Comparison of ENCODE assay signal across 18 cellular contexts in the genomic region with DNA sequence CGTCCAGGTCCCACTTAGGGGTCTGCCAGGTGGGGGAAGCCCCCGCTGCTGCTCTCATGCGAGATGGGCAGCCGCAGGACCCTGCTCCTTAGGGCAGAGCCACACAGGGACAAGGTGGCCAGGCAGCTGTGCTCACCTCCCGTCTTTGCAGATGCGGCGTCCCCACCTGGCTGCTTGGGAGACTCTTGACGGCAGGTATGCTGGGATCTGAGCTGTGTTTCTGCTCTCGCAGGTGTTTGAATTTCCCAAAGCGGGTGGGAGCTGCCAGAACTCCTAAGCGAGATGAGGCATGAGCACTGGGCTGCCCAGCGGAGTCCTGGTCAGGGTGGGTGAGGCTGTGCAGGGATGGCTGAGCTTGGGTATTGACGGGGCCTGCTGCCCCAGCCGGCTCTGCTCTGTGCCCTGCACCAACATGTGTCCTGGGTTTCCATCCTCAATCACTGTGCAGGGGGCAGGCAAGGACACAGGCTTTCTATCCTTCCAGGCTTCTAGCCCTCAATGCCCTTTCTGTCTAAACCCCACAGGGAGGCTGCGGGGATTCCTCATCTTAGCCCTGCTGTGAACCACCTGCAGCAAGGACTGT.
"Had no signal": no experiment of that assay in that cellular context is flagged by ENCODE, and none has a peak within 500 bp of the region (broad histone marks: within the 10 kb centered on the region; RNA-seq: fewer than 3 reads in every experiment).

No MANE protein-coding gene starts in this region.

- H3K4me3 Mint-ChIP-seq: activated CD4-positive, alpha-beta T cell treated with anti-CD3 and anti-CD28 coated beads, Interleukin-2, amount 10 ng/mL, durations not matched to agents 7 days and 5 days; activated naive CD8-positive, alpha-beta T cell treated with anti-CD3 and anti-CD28 coated beads for 36 hours; activated T-cell treated with anti-CD3 and anti-CD28 coated beads, Interleukin-2, amount 50 U/mL, for 72 hours; immature natural killer cell; stimulated activated memory B cell treated with anti-CD40 and anti-IgM and Interleukin-4, amounts not matched to agents 10 μg/mL and 1 μg/mL and 100 μg/mL, for 72 hours; T-helper 1 cell treated with Interleukin-12 subunit alpha and Interleukin-12 subunit beta and Interleukin-4 antibody, amounts not matched to agents 30 μg/mL and 1 μg/mL, for 36 hours had no signal

- H3K27ac ChIP-seq: brain microvascular endothelial cell had no signal

- H3K4me1 ChIP-seq: psoas muscle had no signal

- H3K27me3 Mint-ChIP-seq: activated CD4-positive, alpha-beta T cell treated with anti-CD3 and anti-CD28 coated beads, Interleukin-2, amount 10 ng/mL, durations not matched to agents 7 days and 5 days had no signal

- ATAC-seq: activated T-cell treated with anti-CD3 and anti-CD28 coated beads, Interleukin-2, amount 50 U/mL, for 72 hours; psoas muscle; stimulated activated memory B cell treated with anti-CD40 and anti-IgM and Interleukin-4, amounts not matched to agents 10 μg/mL and 1 μg/mL and 100 μg/mL, for 72 hours had no signal

- DNase-seq: activated CD4-positive, alpha-beta T cell treated with anti-CD3 and anti-CD28 coated beads, Interleukin-2, amount 10 ng/mL, durations not matched to agents 7 days and 5 days; activated CD4-positive, CD25-positive, alpha-beta regulatory T cell; activated CD8-positive, alpha-beta memory T cell treated with anti-CD3 and anti-CD28 coated beads, Interleukin-2, amount 50 U/mL, for 48 hours; activated gamma-delta T cell; activated naive CD8-positive, alpha-beta T cell treated with anti-CD3 and anti-CD28 coated beads for 36 hours; activated T-cell treated with anti-CD3 and anti-CD28 coated beads, Interleukin-2, amount 50 U/mL, for 72 hours; amygdala; brain microvascular endothelial cell; cortex of kidney; effector CD4-positive, alpha-beta T cell; foreskin fibroblast; head of caudate nucleus; immature natural killer cell; stimulated activated CD4-positive, alpha-beta T cell treated with anti-CD3 and anti-CD28 coated beads, Interleukin-12 subunit alpha, Interleukin-12 subunit beta, amount 100 ng/mL, for 4 hours; stimulated activated CD4-positive, alpha-beta T cell treated with anti-CD3 and anti-CD28 coated beads, Interleukin-2, amount 100 ng/mL, for 24 hours had no signal

- H3K36me3 Mint-ChIP-seq: activated naive CD8-positive, alpha-beta T cell treated with anti-CD3 and anti-CD28 coated beads for 36 hours; immature natural killer cell; stimulated activated memory B cell treated with anti-CD40 and anti-IgM and Interleukin-4, amounts not matched to agents 10 μg/mL and 1 μg/mL and 100 μg/mL, for 72 hours had no signal

- H3K27me3 ChIP-seq: brain microvascular endothelial cell had no signal

- H3K27ac Mint-ChIP-seq: activated CD4-positive, alpha-beta T cell treated with anti-CD3 and anti-CD28 coated beads, Interleukin-2, amount 10 ng/mL, durations not matched to agents 7 days and 5 days; activated naive CD8-positive, alpha-beta T cell treated with anti-CD3 and anti-CD28 coated beads for 36 hours; activated T-cell treated with anti-CD3 and anti-CD28 coated beads, Interleukin-2, amount 50 U/mL, for 72 hours; immature natural killer cell; stimulated activated memory B cell treated with anti-CD40 and anti-IgM and Interleukin-4, amounts not matched to agents 10 μg/mL and 1 μg/mL and 100 μg/mL, for 72 hours; T-helper 1 cell treated with Interleukin-12 subunit alpha and Interleukin-12 subunit beta and Interleukin-4 antibody, amounts not matched to agents 30 μg/mL and 1 μg/mL, for 36 hours had no signal

- H3K36me3 ChIP-seq: brain microvascular endothelial cell had no signal

- H3K4me1 Mint-ChIP-seq: activated CD4-positive, alpha-beta T cell treated with anti-CD3 and anti-CD28 coated beads, Interleukin-2, amount 10 ng/mL, durations not matched to agents 7 days and 5 days; activated naive CD8-positive, alpha-beta T cell treated with anti-CD3 and anti-CD28 coated beads for 36 hours; immature natural killer cell; stimulated activated memory B cell treated with anti-CD40 and anti-IgM and Interleukin-4, amounts not matched to agents 10 μg/mL and 1 μg/mL and 100 μg/mL, for 72 hours had no signal

- H3K9me3 ChIP-seq: psoas muscle had no signal

- H3K9me3 Mint-ChIP-seq: activated CD4-positive, alpha-beta T cell treated with anti-CD3 and anti-CD28 coated beads, Interleukin-2, amount 10 ng/mL, durations not matched to agents 7 days and 5 days; activated naive CD8-positive, alpha-beta T cell treated with anti-CD3 and anti-CD28 coated beads for 36 hours; stimulated activated memory B cell treated with anti-CD40 and anti-IgM and Interleukin-4, amounts not matched to agents 10 μg/mL and 1 μg/mL and 100 μg/mL, for 72 hours; T-helper 1 cell treated with Interleukin-12 subunit alpha and Interleukin-12 subunit beta and Interleukin-4 antibody, amounts not matched to agents 30 μg/mL and 1 μg/mL, for 36 hours had no signal

- H3K4me3 ChIP-seq: psoas muscle had no signal
